ENCODE assay signal across 14 cellular contexts in the genomic region with DNA sequence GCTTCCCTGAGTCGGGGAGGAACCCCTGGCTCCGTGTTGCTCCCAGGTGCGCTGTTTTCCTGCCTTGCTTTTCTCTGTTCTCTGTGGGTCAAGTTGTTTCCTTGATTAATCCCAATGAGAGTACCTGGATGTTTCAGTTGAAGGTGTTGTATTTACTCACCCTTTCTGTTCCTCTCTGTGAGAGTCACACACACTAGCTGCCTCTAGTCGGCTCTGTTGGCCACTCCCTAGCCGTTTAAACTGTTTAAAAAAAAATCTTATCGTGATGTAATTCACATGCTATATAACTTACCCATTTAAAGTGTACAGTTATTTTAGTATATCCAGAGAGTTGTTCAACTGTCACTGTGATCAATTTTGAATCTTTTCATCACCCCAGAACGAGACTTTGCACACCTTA.
A peak's percentile ranks its signal among the peaks of the same experiment; 100 is the strongest.
DNase-seq lines count a peak whose midpoint lies in the region; ATAC-seq and TF ChIP-seq lines count a peak whose summit lies in the region.
"Had no signal": no experiment of that assay in that cellular context is flagged by ENCODE, and none has a peak within 500 bp of the region (broad histone marks: within the 10 kb centered on the region; RNA-seq: fewer than 3 reads in every experiment).

No MANE protein-coding gene starts in this region.

- POLR2A ChIA-PET in WTC11 (lab: Charles Lee) = interaction anchor here (1.2 kb wide), 1 partner anchor 12 kb away, joined by 3 read pairs; no protein-coding TSS in a partner anchor

- H3K9me3 Mint-ChIP-seq in stimulated activated naive CD8-positive, alpha-beta T cell treated with anti-CD3 and anti-CD28 coated beads, Interleukin-15, Interleukin-2, amounts not matched to agents 100 ng/mL and 50 ng/mL, for 24 hours = peaks cover 20% of the 10 kb centered on the region
- H3K9me3 Mint-ChIP-seq in stimulated activated naive CD8-positive, alpha-beta T cell treated with anti-CD3 and anti-CD28 coated beads, Interleukin-15, amount 100 ng/mL, for 72 hours = peaks cover 31 to 35% of the 10 kb centered on the region in 2 donors
- H3K9me3 Mint-ChIP-seq in WTC11 = peaks cover 36% of the 10 kb centered on the region

- H3K36me3 ChIP-seq in mucosa of descending colon (ENCODE audit: low read depth) = no peaks in the 10 kb centered on the region

- no peak for TF ChIP-seq CTCF in WTC11 (IDR thresholded peaks at IDR 0.05)
- TF ChIP-seq CTCF in mucosa of descending colon (IDR thresholded peaks at IDR 0.05) = no peak
- TF ChIP-seq CTCF in lower leg skin (IDR thresholded peaks at IDR 0.05) = no peak

- intact Hi-C loops in mucosa of descending colon (cut with DNase I, micrococcal nuclease) = no loop called here
- intact Hi-C loops in lower leg skin (cut with DNase I; ENCODE audit: low total_unique reads) = no loop called here

- H3K4me3 ChIP-seq in mucosa of descending colon (no peak overlapping the region), lower leg skin (ENCODE audit: low read depth, poor library complexity, severe bottlenecking) (no peak overlapping the region)
- H3K4me3 ChIP-seq: psoas muscle had no signal

- no peak overlapping the region for H3K4me3 Mint-ChIP-seq in stimulated activated naive CD8-positive, alpha-beta T cell treated with anti-CD3 and anti-CD28 coated beads, Interleukin-15, Interleukin-2, amounts not matched to agents 100 ng/mL and 50 ng/mL, for 24 hours
- no peak overlapping the region for H3K4me3 Mint-ChIP-seq in stimulated activated naive CD8-positive, alpha-beta T cell treated with anti-CD3 and anti-CD28 coated beads, Interleukin-15, amount 100 ng/mL, for 72 hours
- H3K4me3 Mint-ChIP-seq in WTC11 = no peak overlapping the region
- H3K4me3 Mint-ChIP-seq: T-helper 1 cell treated with Interleukin-12 subunit alpha and Interleukin-12 subunit beta and Interleukin-4 antibody, amounts not matched to agents 30 μg/mL and 1 μg/mL, for 36 hours had no signal

- CTCF ChIA-PET in WTC11 (lab: Charles Lee) = no interaction called here

- H3K4me1 ChIP-seq in mucosa of descending colon (ENCODE audit: low read depth) = peaks cover 6% of the 10 kb centered on the region
- H3K4me1 ChIP-seq: psoas muscle had no signal

- no peak for DNase-seq in stimulated activated naive CD8-positive, alpha-beta T cell treated with anti-CD3 and anti-CD28 coated beads, Interleukin-15, amount 100 ng/mL, for 72 hours
- DNase-seq in WTC11 (ENCODE audit: low spot score) (no peak), mucosa of descending colon (no peak), lower leg skin (ENCODE audit: low spot score in 2 of 2) (no peak), DMS153 (lab: John Stamatoyannopoulos, UW) (no peak)
- DNase-seq in stimulated activated naive CD4-positive, alpha-beta T cell (lab: John Stamatoyannopoulos, UW) = no peak
- DNase-seq: glutamatergic neuron, islet precursor cell, NCI-H146, NCI-H510A treated with DMSO at 0.1 percent for 48 hours, psoas muscle had no signal

- WGBS in lower leg skin, 2 donors = 54 to 63% methylated on average over 7 of the region's 7 CpGs

- peaks cover 12% of the 10 kb centered on the region for H3K9me3 ChIP-seq in mucosa of descending colon

- peaks cover 34% of the 10 kb centered on the region for H3K36me3 Mint-ChIP-seq in stimulated activated naive CD8-positive, alpha-beta T cell treated with anti-CD3 and anti-CD28 coated beads, Interleukin-15, Interleukin-2, amounts not matched to agents 100 ng/mL and 50 ng/mL, for 24 hours (ENCODE audit: low read depth)
- H3K36me3 Mint-ChIP-seq in WTC11 = peaks cover 30% of the 10 kb centered on the region

- H3K4me1 Mint-ChIP-seq in stimulated activated naive CD8-positive, alpha-beta T cell treated with anti-CD3 and anti-CD28 coated beads, Interleukin-15, Interleukin-2, amounts not matched to agents 100 ng/mL and 50 ng/mL, for 24 hours (ENCODE audit: low read depth) = peaks cover 73% of the 10 kb centered on the region
- peaks cover 78% of the 10 kb centered on the region for H3K4me1 Mint-ChIP-seq in stimulated activated naive CD8-positive, alpha-beta T cell treated with anti-CD3 and anti-CD28 coated beads, Interleukin-15, amount 100 ng/mL, for 72 hours
- H3K4me1 Mint-ChIP-seq in WTC11 = peaks cover 15% of the 10 kb centered on the region

- H3K27ac Mint-ChIP-seq in stimulated activated naive CD8-positive, alpha-beta T cell treated with anti-CD3 and anti-CD28 coated beads, Interleukin-15, Interleukin-2, amounts not matched to agents 100 ng/mL and 50 ng/mL, for 24 hours = peak overlapping the region; percentile 73
- H3K27ac Mint-ChIP-seq in stimulated activated naive CD8-positive, alpha-beta T cell treated with anti-CD3 and anti-CD28 coated beads, Interleukin-15, amount 100 ng/mL, for 72 hours = peak overlapping the region in 1 of 2 donors; percentile 23
- peak overlapping the region; percentile 18; the same call in 1 of the 2 replicates for H3K27ac Mint-ChIP-seq in WTC11
- H3K27ac Mint-ChIP-seq: T-helper 1 cell treated with Interleukin-12 subunit alpha and Interleukin-12 subunit beta and Interleukin-4 antibody, amounts not matched to agents 30 μg/mL and 1 μg/mL, for 36 hours had no signal

- H3K27me3 Mint-ChIP-seq in stimulated activated naive CD8-positive, alpha-beta T cell treated with anti-CD3 and anti-CD28 coated beads, Interleukin-15, Interleukin-2, amounts not matched to agents 100 ng/mL and 50 ng/mL, for 24 hours = no peaks in the 10 kb centered on the region
- no peaks in the 10 kb centered on the region for H3K27me3 Mint-ChIP-seq in stimulated activated naive CD8-positive, alpha-beta T cell treated with anti-CD3 and anti-CD28 coated beads, Interleukin-15, amount 100 ng/mL, for 72 hours
- peaks cover 4% of the 10 kb centered on the region; the same call in 1 of the 2 replicates for H3K27me3 Mint-ChIP-seq in WTC11 (ENCODE audit: low read depth)

- no peak for ATAC-seq in stimulated activated naive CD8-positive, alpha-beta T cell treated with anti-CD3 and anti-CD28 coated beads, Interleukin-15, amount 100 ng/mL, for 72 hours
- ATAC-seq in WTC11 = peak; percentile 55
- ATAC-seq in mucosa of descending colon = peak; percentile 84
- ATAC-seq in HG03460 (IDR thresholded peaks at IDR 0.05; ENCODE audit: unreplicated experiment) = no peak
- ATAC-seq: psoas muscle had no signal

- TF ChIP-seq POLR2A in lower leg skin (IDR thresholded peaks at IDR 0.05) = no peak

TF ChIP-seq in WTC11, 78 proteins besides CTCF, POLR2A, EP300 and RAD21:
- no peak for TF ChIP-seq IRF2 (CRISPR knock-in tag; IDR thresholded peaks at IDR 0.05; ENCODE audit: borderline replicate concordance, low read depth)
- TF ChIP-seq ZNF138 (CRISPR knock-in tag; conservative IDR thresholded peaks at IDR 0.05) = no peak
- no peak for TF ChIP-seq TEAD4 (CRISPR knock-in tag; IDR thresholded peaks at IDR 0.05)
- TF ChIP-seq, protein P1, sequence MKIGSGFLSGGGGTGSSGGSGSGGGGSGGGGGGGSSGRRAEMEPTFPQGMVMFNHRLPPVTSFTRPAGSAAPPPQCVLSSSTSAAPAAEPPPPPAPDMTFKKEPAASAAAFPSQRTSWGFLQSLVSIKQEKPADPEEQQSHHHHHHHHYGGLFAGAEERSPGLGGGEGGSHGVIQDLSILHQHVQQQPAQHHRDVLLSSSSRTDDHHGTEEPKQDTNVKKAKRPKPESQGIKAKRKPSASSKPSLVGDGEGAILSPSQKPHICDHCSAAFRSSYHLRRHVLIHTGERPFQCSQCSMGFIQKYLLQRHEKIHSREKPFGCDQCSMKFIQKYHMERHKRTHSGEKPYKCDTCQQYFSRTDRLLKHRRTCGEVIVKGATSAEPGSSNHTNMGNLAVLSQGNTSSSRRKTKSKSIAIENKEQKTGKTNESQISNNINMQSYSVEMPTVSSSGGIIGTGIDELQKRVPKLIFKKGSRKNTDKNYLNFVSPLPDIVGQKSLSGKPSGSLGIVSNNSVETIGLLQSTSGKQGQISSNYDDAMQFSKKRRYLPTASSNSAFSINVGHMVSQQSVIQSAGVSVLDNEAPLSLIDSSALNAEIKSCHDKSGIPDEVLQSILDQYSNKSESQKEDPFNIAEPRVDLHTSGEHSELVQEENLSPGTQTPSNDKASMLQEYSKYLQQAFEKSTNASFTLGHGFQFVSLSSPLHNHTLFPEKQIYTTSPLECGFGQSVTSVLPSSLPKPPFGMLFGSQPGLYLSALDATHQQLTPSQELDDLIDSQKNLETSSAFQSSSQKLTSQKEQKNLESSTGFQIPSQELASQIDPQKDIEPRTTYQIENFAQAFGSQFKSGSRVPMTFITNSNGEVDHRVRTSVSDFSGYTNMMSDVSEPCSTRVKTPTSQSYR (CRISPR knock-in tag; IDR thresholded peaks at IDR 0.05) = no peak
- TF ChIP-seq MYBL2 (CRISPR knock-in tag; IDR thresholded peaks at IDR 0.05) = no peak
- TF ChIP-seq, protein P2, sequence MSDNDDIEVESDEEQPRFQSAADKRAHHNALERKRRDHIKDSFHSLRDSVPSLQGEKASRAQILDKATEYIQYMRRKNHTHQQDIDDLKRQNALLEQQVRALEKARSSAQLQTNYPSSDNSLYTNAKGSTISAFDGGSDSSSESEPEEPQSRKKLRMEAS (CRISPR knock-in tag; IDR thresholded peaks at IDR 0.05) = no peak
- no peak for TF ChIP-seq TP53 (CRISPR knock-in tag; IDR thresholded peaks at IDR 0.05)

Comparison
In these comparisons a context has a peak if more than half of its experiments do, and no peak if none do; other contexts are left out.
1. ATAC-seq: peak in WTC11 (single experiment) and mucosa of descending colon (single experiment); none in stimulated activated naive CD8-positive, alpha-beta T cell treated with anti-CD3 and anti-CD28 coated beads, Interleukin-15, amount 100 ng/mL, for 72 hours (single experiment) and HG03460 (single experiment).